8 cellular contexts compared by ENCODE assay signal in the genomic region with DNA sequence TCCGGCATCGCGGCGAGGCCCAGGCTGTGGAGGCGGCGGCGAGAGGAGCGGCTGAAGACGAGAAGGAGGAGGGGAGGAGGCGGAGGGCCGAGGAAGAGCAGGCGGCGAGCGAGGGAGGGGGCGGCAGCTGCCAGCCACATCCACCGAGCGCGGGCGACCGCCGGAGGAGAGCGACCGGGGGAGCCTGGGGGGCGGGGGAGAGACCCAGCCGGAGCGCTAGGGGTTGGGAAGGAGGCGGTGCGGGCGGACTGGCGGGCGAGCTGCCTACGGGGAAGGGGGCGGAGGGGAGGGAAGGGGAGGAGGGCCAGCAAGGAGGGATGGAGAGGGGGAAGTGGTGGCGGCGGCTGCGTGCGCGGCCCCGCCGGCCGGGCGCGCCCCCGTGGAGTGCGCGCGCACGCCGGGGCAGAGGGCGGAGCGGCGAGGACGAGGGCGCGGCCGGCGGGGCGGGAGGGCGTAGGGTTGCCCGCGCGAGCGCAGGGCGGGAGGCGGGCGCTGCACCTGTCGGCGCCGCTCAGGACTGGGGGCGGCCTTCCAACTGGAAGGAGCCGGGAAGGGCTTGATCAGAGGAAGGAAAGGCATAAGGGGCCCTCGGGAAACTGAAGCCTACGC. TPM values are rescaled to one million over a fixed set of nuclear protein-coding genes. Genes with fewer than 3 reads are reported as not detected.
A peak's percentile ranks its signal among the peaks of the same experiment; 100 is the strongest.
DNase-seq lines count a peak whose midpoint lies in the region; ATAC-seq and TF ChIP-seq lines count a peak whose summit lies in the region.
"Not testable (repeated sequence)": the region's sequence is repeated elsewhere in the genome, so short reads cannot be mapped to it uniquely, and the experiment has no call there.

No MANE protein-coding gene starts in this region.

- H4K8ac ChIP-seq in trophoblast cell (ENCODE audit: low read depth, low read length) = not testable (repeated sequence)

- not testable (repeated sequence) for H3K79me2 ChIP-seq in trophoblast cell (ENCODE audit: control insufficient read depth, insufficient read depth, low read length, poor library complexity)

- not testable (repeated sequence) for H3K14ac ChIP-seq in trophoblast cell (ENCODE audit: low read length)

- H3K4me1 ChIP-seq in cardiac muscle cell (ENCODE audit: low read depth); trophoblast cell (ENCODE audit: control insufficient read depth in 1 of 2, insufficient read depth in 2 of 2, low read length in 2 of 2); thyroid gland: not testable (repeated sequence)

- H3K18ac ChIP-seq in trophoblast cell (ENCODE audit: low read length) = not testable (repeated sequence)

- not testable (repeated sequence) for H3K27ac ChIP-seq in cardiac muscle cell; trophoblast cell (ENCODE audit: low read depth, low read length); thyroid gland

- not testable (repeated sequence) for H3K4ac ChIP-seq in trophoblast cell (ENCODE audit: low read depth, low read length)

- peak in 1 of 2 donors; percentile 64 for TF ChIP-seq POLR2A in thyroid gland (IDR thresholded peaks at IDR 0.05)

- H3K27me3 ChIP-seq in cardiac muscle cell; trophoblast cell (ENCODE audit: insufficient read depth, low read length); thyroid gland: not testable (repeated sequence)

- H3K4me2 ChIP-seq in trophoblast cell (ENCODE audit: low read length) = peak overlapping the region; percentile 60

- not testable (repeated sequence) for H2BK120ac ChIP-seq in trophoblast cell (ENCODE audit: insufficient read depth, low read length, poor library complexity)

- not testable (repeated sequence) for H2BK12ac ChIP-seq in trophoblast cell (ENCODE audit: low read length)

- H3K9ac ChIP-seq in trophoblast cell (ENCODE audit: low read length) = not testable (repeated sequence)

- not testable (repeated sequence) for H2BK5ac ChIP-seq in trophoblast cell (ENCODE audit: low read depth, low read length, poor library complexity)

- H3K79me1 ChIP-seq in trophoblast cell (ENCODE audit: low read length) = not testable (repeated sequence)

- not testable (repeated sequence) for H3K9me3 ChIP-seq in cardiac muscle cell (ENCODE audit: low read depth); trophoblast cell (ENCODE audit: insufficient read depth, low read depth, low read length); thyroid gland

- intact Hi-C loops in thyroid gland (cut with DNase I) = not testable (repeated sequence)

- not testable (repeated sequence) for H2AFZ ChIP-seq in trophoblast cell (ENCODE audit: insufficient read depth, low read length, poor library complexity)

- peak overlapping the region; percentile 71 for H3K4me3 ChIP-seq in cardiac muscle cell
- H3K4me3 ChIP-seq in trophoblast cell (ENCODE audit: low read depth, low read length) = peak overlapping the region; percentile 69
- H3K4me3 ChIP-seq in thyroid gland (replicated peaks in 1 of 3) = peak overlapping the region in 1 of 3 donors; percentile 74

- not testable (repeated sequence) for TF ChIP-seq CTCF in GM10266 (IDR thresholded peaks at IDR 0.05; ENCODE audit: control insufficient read depth, insufficient read depth, low read depth, missing control alignments); cardiac muscle cell (IDR thresholded peaks at IDR 0.05; ENCODE audit: low read depth, low read length); thyroid gland (IDR thresholded peaks at IDR 0.05)

- peak; percentile 88 for ATAC-seq in HG02678 (IDR thresholded peaks at IDR 0.05; ENCODE audit: unreplicated experiment)

- not testable (repeated sequence) for H4K12ac ChIP-seq in trophoblast cell (ENCODE audit: low read depth, low read length)

- DNase-seq in GM10266 (ENCODE audit: extremely low spot score) = peak; percentile 91
- DNase-seq in NCI-H1417 treated with DMSO at 0.1 percent for 48 hours (lab: John Stamatoyannopoulos, UW) = peak; percentile 20
- DNase-seq in SW480 (ENCODE audit: low spot score) = peak; percentile 87
- peak; percentile 60 for DNase-seq in activated naive CD8-positive, alpha-beta T cell treated with anti-CD3 and anti-CD28 coated beads, Interleukin-2, amount 50 U/mL, for 16 hours (ENCODE audit: low read depth, low spot score)
- DNase-seq in cardiac muscle cell (ENCODE audit: low read depth in 1 of 2, low spot score in 1 of 2) = peak; percentile 86 to 88
- peak; percentile 68 to 85 for DNase-seq in trophoblast cell
- DNase-seq in thyroid gland = peak; percentile 86 to 87

- no CpG with 5 or more reads among the region's 73 CpGs for WGBS in trophoblast cell (ENCODE audit: extremely low coverage, insufficient coverage, insufficient read length)
- 0% methylated on average over 26 of the region's 73 CpGs; no CpG with 5 or more reads in 1 of the 2 donors for WGBS in thyroid gland, 2 donors

- H4K91ac ChIP-seq in trophoblast cell (ENCODE audit: low read depth, low read length) = not testable (repeated sequence)

- H3K36me3 ChIP-seq in cardiac muscle cell; trophoblast cell (ENCODE audit: control insufficient read depth in 1 of 2, insufficient read depth in 2 of 2, low read length in 2 of 2); thyroid gland: not testable (repeated sequence)

- H3K23ac ChIP-seq in trophoblast cell (ENCODE audit: low read length) = not testable (repeated sequence)

- not testable (repeated sequence) for H2AK5ac ChIP-seq in trophoblast cell (ENCODE audit: low read length)

RNA-seq across cellular contexts. Expression of a gene that starts 39.9 kb away (rescaled TPM):
- 42.0 and 46.7 TPM in 2 replicates for total RNA-seq in cardiac muscle cell
- 43.5 and 49.0 TPM in 2 replicates for polyA plus RNA-seq in cardiac muscle cell
- 51.6 and 53.7 TPM in 2 replicates for polyA plus RNA-seq in trophoblast cell (2013)
- 10 to 100 TPM; 26.6 to 38.3 (median 30.3) TPM for total RNA-seq in thyroid gland

Comparison
In these comparisons a context has a peak if more than half of its experiments do, and no peak if none do; other contexts are left out.
1. DNase-seq: peak in every context shown above with its lines; median percentile 91 in GM10266; 87 in SW480; 87 in cardiac muscle cell; 86 in thyroid gland; 76 in trophoblast cell; 60 in activated naive CD8-positive, alpha-beta T cell treated with anti-CD3 and anti-CD28 coated beads, Interleukin-2, amount 50 U/mL, for 16 hours; 20 in NCI-H1417 treated with DMSO at 0.1 percent for 48 hours.